22 cellular contexts compared by ENCODE assay signal in genomic region chr20:57471496-57472210, GRCh38.
DNase-seq lines count a peak whose midpoint lies in the region; ATAC-seq and TF ChIP-seq lines count a peak whose summit lies in the region.
"Had no signal": no experiment of that assay in that cellular context is flagged by ENCODE, and none has a peak within 500 bp of the region (broad histone marks: within the 10 kb centered on the region; RNA-seq: fewer than 3 reads in every experiment).

No MANE protein-coding gene starts in this region.

- H3K27ac ChIP-seq in HEK293 (ENCODE audit: extremely low read depth, low read depth, low read length) (no peak overlapping the region), iPS-18a (ENCODE audit: low read length) (no peak overlapping the region), neutrophil (peak overlapping the region; percentile 80)
- H3K27ac ChIP-seq: left ventricle myocardium inferior, WERI-Rb-1 had no signal

- H3K4me3 ChIP-seq in HEK293 (ENCODE audit: low read depth, low read length) (no peak overlapping the region), iPS-18a (ENCODE audit: low read length) (peak overlapping the region; percentile 7), neutrophil (ENCODE audit: low read depth in 1 of 2, low read length in 1 of 2) (no peak overlapping the region)
- H3K4me3 ChIP-seq: left ventricle myocardium inferior, psoas muscle had no signal

- H3K9me3 ChIP-seq in HEK293 (ENCODE audit: control insufficient read depth, insufficient read depth, low read depth, low read length) (no peaks in the 10 kb centered on the region), iPS-18a (ENCODE audit: control insufficient read depth, low read depth, low read length) (no peaks in the 10 kb centered on the region), neutrophil (no peaks in the 10 kb centered on the region)
- H3K9me3 ChIP-seq: left ventricle myocardium inferior, psoas muscle had no signal

- CTCF ChIA-PET in HEK293 (lab: Yijun Ruan, JAX): interaction anchor here (1.3 kb wide), 1 partner anchor 30 kb away, joined by 4 read pairs; no protein-coding TSS in a partner anchor

- no peak for ATAC-seq in HG03521 (IDR thresholded peaks at IDR 0.05; ENCODE audit: unreplicated experiment)
- ATAC-seq: psoas muscle, Right ventricle myocardium inferior had no signal

- H3K9ac ChIP-seq in iPS-18a (ENCODE audit: low read length): no peak overlapping the region

- no peaks in the 10 kb centered on the region for H3K36me3 ChIP-seq in HEK293 (ENCODE audit: control insufficient read depth in 2 of 2, insufficient read depth in 1 of 2, low read length in 2 of 2)
- H3K36me3 ChIP-seq in iPS-18a (ENCODE audit: control insufficient read depth, low read depth, low read length): no peaks in the 10 kb centered on the region
- no peaks in the 10 kb centered on the region for H3K36me3 ChIP-seq in neutrophil
- H3K36me3 ChIP-seq: left ventricle myocardium inferior, WERI-Rb-1 had no signal

- H3K4me1 ChIP-seq in HEK293 (ENCODE audit: control insufficient read depth, insufficient read depth, low read length) (no peaks in the 10 kb centered on the region), iPS-18a (ENCODE audit: control insufficient read depth, low read depth, low read length) (peaks cover 33% of the 10 kb centered on the region), neutrophil (ENCODE audit: control insufficient read depth in 1 of 2, insufficient read depth in 1 of 2, low read depth in 1 of 2, low read length in 1 of 2) (peaks cover 69 to 76% of the 10 kb centered on the region in 2 experiments)

- POLR2A ChIA-PET in HEK293 (lab: Yijun Ruan, JAX): no interaction called here

- in situ Hi-C loops in ACHN (cut with HindIII; ENCODE audit: low pct_ligation_motif_present, low pct_unique_long_range_greater_than_20kb, low sequenced_read_pairs): no loop called here

- DNase-seq in 8988T (peak; percentile 8), NCI-H2196 (lab: John Stamatoyannopoulos, UW; ENCODE audit: unreplicated experiment) (no peak), ACHN (no peak)
- DNase-seq in activated CD4-positive, alpha-beta T cell treated with anti-CD3 and anti-CD28 coated beads for 48 hours: no peak
- DNase-seq: DMS 273 treated with DMSO at 0.1 percent for 48 hours; effector CD8-positive, alpha-beta T cell; erythroblast; left ventricle myocardium inferior; midbrain; NCI-H1105 treated with DMSO at 0.1 percent for 48 hours; NCI-H2081; NCI-H345; OCI-M1; stimulated activated CD8-positive, alpha-beta memory T cell treated with anti-CD3 and anti-CD28 coated beads, Interleukin-4, amount 100 ng/mL, for 48 hours; T-helper 9 cell; WERI-Rb-1 had no signal

- peaks cover 11% of the 10 kb centered on the region for H3K27me3 ChIP-seq in iPS-18a (ENCODE audit: control insufficient read depth, insufficient read depth, low read length)
- H3K27me3 ChIP-seq in neutrophil: no peaks in the 10 kb centered on the region

- TF ChIP-seq CTCF in HEK293 (tag by site-specific recombination; IDR thresholded peaks at IDR 0.05) (no peak), neutrophil (IDR thresholded peaks at IDR 0.05) (no peak)

TF ChIP-seq in HEK293, 187 proteins besides CTCF, POLR2A, EP300 and RAD21:
- TF ChIP-seq ZNF146 (tag by site-specific recombination; IDR thresholded peaks at IDR 0.05) (no peak), ZFP3 (tag by site-specific recombination; IDR thresholded peaks at IDR 0.05; ENCODE audit: low read depth) (no peak), ZNF530 (tag by site-specific recombination; IDR thresholded peaks at IDR 0.05; ENCODE audit: low read depth) (no peak), ZNF140 (tag by site-specific recombination; IDR thresholded peaks at IDR 0.05) (no peak), SCRT2 (tag by site-specific recombination; IDR thresholded peaks at IDR 0.05) (0 out of 2 replicates have a peak, but pooled peaks have one; percentile 16), FEZF1 (tag by site-specific recombination; IDR thresholded peaks at IDR 0.05) (no peak), ZFHX2 (tag by site-specific recombination; conservative IDR thresholded peaks at IDR 0.05) (no peak), PRDM4 (tag by site-specific recombination; IDR thresholded peaks at IDR 0.05) (no peak), ZBTB21 (tag by site-specific recombination; IDR thresholded peaks at IDR 0.05) (no peak), ZNF626 (tag by site-specific recombination; IDR thresholded peaks at IDR 0.05) (no peak), ZNF341 (tag by site-specific recombination; IDR thresholded peaks at IDR 0.05; ENCODE audit: low read depth) (peak; percentile 60)
